ENCODE assay signal across 7 cellular contexts in genomic region chr9:124717597-124717996, GRCh38.
"Had no signal": no experiment of that assay in that cellular context is flagged by ENCODE, and none has a peak within 500 bp of the region (broad histone marks: within the 10 kb centered on the region; RNA-seq: fewer than 3 reads in every experiment).

No MANE protein-coding gene starts in this region.

- FAIRE-seq: H1 had no signal

- DNase-seq: H9, KBM-7 had no signal

- ATAC-seq: GM23338 had no signal

- H3K4me3 ChIP-seq: GM23338 had no signal

- H3K4me2 ChIP-seq: GM23338, KMS-11 had no signal

- H2AFZ ChIP-seq: GM23338 had no signal

- H3K4me3 Mint-ChIP-seq: GM23338, H9 had no signal

- H3K9ac ChIP-seq: KMS-11 had no signal

- H3K9me3 Mint-ChIP-seq: GM23338, H9, HFFc6 had no signal

- H3K27ac ChIP-seq: HL-60, KMS-11 had no signal

- H3K27ac Mint-ChIP-seq: GM23338 had no signal
